In the genomic region with DNA sequence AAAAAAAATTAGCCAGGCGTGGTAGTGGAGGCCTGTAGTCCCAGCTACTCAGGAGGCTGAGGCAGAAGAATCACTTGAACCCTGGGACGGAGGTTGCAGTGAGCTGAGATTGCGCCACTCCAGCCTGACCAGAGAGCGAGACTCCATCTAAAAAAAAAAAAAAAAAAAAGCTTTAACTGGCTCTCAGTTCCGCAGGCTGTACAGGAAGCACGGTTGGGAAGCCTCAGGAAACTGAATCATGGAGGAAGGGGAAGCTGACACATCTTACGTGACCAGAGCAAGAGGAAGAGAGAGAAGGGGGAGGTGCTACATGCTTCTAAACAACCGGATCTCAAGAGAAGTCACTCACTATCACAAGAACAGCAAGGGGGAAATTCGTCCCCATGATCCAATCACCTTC, we compare ENCODE assay signal across 12 cellular contexts.
A peak's percentile ranks its signal among the peaks of the same experiment; 100 is the strongest.
DNase-seq lines count a peak whose midpoint lies in the region; ATAC-seq, FAIRE-seq and TF ChIP-seq lines count a peak whose summit lies in the region.
"Had no signal": no experiment of that assay in that cellular context is flagged by ENCODE, and none has a peak within 500 bp of the region (broad histone marks: within the 10 kb centered on the region; RNA-seq: fewer than 3 reads in every experiment).

No MANE protein-coding gene starts in this region.

- H3K4me3 Mint-ChIP-seq in CD4-positive, alpha-beta T cell: no peak overlapping the region

- H3K27ac Mint-ChIP-seq in CD4-positive, alpha-beta T cell: no peak overlapping the region

- peak overlapping the region; percentile 31 for H3K4me2 ChIP-seq in OCI-LY3 (ENCODE audit: low read length)

- H2AFZ ChIP-seq in OCI-LY3 (ENCODE audit: low read depth, low read length): peak overlapping the region; percentile 82; the same call in 1 of the 2 replicates

- TF ChIP-seq CTCF in OCI-LY3 (IDR thresholded peaks at IDR 0.05; ENCODE audit: low read depth, low read length) (no peak), epithelial cell of esophagus (IDR thresholded peaks at IDR 0.05; ENCODE audit: insufficient read depth, low read depth, low read length, missing control alignments) (no peak)
- TF ChIP-seq CTCF in CD4-positive, alpha-beta T cell (IDR thresholded peaks at IDR 0.05): no peak

- DNase-seq in Right ventricle myocardium superior (peak; percentile 27), cardiac septum (ENCODE audit: low spot score) (no peak), epithelial cell of esophagus (ENCODE audit: low read depth) (peak; percentile 25), left colon (no peak), GM12892 (ENCODE audit: insufficient read length) (no peak)
- DNase-seq in effector CD4-positive, alpha-beta T cell: no peak
- DNase-seq in CD4-positive, alpha-beta T cell: no peak
- DNase-seq: ACHN, NCI-H2107, substantia nigra had no signal

- peaks cover 24% of the 10 kb centered on the region for H3K4me1 ChIP-seq in OCI-LY3 (ENCODE audit: low read length)

- no peak for ATAC-seq in Right ventricle myocardium superior (ENCODE audit: poor library complexity)
- no peak for ATAC-seq in left colon
- no peak for ATAC-seq in CD4-positive, alpha-beta T cell (ENCODE audit: poor library complexity)
- ATAC-seq: esophagus mucosa had no signal

- H4K20me1 ChIP-seq in OCI-LY3 (ENCODE audit: insufficient read depth, low read length): no peaks in the 10 kb centered on the region

- no peaks in the 10 kb centered on the region for H3K36me3 ChIP-seq in OCI-LY3 (replicated peaks; ENCODE audit: low read depth, low read length)

- FAIRE-seq in GM12892 (lab: Jason Lieb, UNC): no peak

- no peaks in the 10 kb centered on the region for H3K27me3 Mint-ChIP-seq in CD4-positive, alpha-beta T cell

- intact Hi-C loops in Right ventricle myocardium superior (cut with DNase I) (no loop called here), cardiac septum (cut with DNase I) (no loop called here), left colon (cut with DNase I, micrococcal nuclease) (no loop called here)
- intact Hi-C loops in CD4-positive, alpha-beta T cell (cut with DNase I, micrococcal nuclease): no loop called here

- CTCF ChIA-PET in CD4-positive, alpha-beta T cell (lab: Charles Lee): no interaction called here

- no peaks in the 10 kb centered on the region for H3K79me2 ChIP-seq in OCI-LY3 (ENCODE audit: low read length)

- 0 out of 2 replicates have a peak overlapping the region, but pooled peaks have one; percentile 12 for H3K4me3 ChIP-seq in OCI-LY3 (ENCODE audit: low read length)
- no peak overlapping the region for H3K4me3 ChIP-seq in epithelial cell of esophagus (ENCODE audit: low read length)

- H3K9me3 ChIP-seq in OCI-LY3 (ENCODE audit: insufficient read depth, low read length): no peaks in the 10 kb centered on the region
- no peaks in the 10 kb centered on the region for H3K9me3 ChIP-seq in CD4-positive, alpha-beta T cell (ENCODE audit: control insufficient read depth, low read length)

- H3K4me1 Mint-ChIP-seq in CD4-positive, alpha-beta T cell (ENCODE audit: low read depth): no peaks in the 10 kb centered on the region

- POLR2A ChIA-PET in CD4-positive, alpha-beta T cell (lab: Charles Lee): no interaction called here

- no peaks in the 10 kb centered on the region for H3K36me3 Mint-ChIP-seq in CD4-positive, alpha-beta T cell (ENCODE audit: low read depth)

- H3K27ac ChIP-seq in OCI-LY3 (ENCODE audit: low read length): peak overlapping the region; percentile 11; the same call in 1 of the 2 replicates
- no peak overlapping the region for H3K27ac ChIP-seq in CD4-positive, alpha-beta T cell (ENCODE audit: low read depth, low read length)

- no peak overlapping the region for H3K9ac ChIP-seq in OCI-LY3 (ENCODE audit: low read length)

- TF ChIP-seq POLR2A in GM12892 (IDR thresholded peaks at IDR 0.05; ENCODE audit: low read depth, low read length): no peak

- no peaks in the 10 kb centered on the region for H3K27me3 ChIP-seq in OCI-LY3 (ENCODE audit: low read depth, low read length)
- H3K27me3 ChIP-seq in CD4-positive, alpha-beta T cell (ENCODE audit: control insufficient read depth, insufficient read depth, low read length): no peaks in the 10 kb centered on the region

- no peaks in the 10 kb centered on the region for H3K9me3 Mint-ChIP-seq in CD4-positive, alpha-beta T cell

Comparison
In these comparisons a context has a peak if more than half of its experiments do, and no peak if none do; other contexts are left out.
1. DNase-seq: peak in Right ventricle myocardium superior (single experiment) and epithelial cell of esophagus (single experiment); none in cardiac septum (single experiment), effector CD4-positive, alpha-beta T cell (single experiment), left colon (0 of 2), CD4-positive, alpha-beta T cell (0 of 10) and GM12892 (single experiment).